In the genomic region with DNA sequence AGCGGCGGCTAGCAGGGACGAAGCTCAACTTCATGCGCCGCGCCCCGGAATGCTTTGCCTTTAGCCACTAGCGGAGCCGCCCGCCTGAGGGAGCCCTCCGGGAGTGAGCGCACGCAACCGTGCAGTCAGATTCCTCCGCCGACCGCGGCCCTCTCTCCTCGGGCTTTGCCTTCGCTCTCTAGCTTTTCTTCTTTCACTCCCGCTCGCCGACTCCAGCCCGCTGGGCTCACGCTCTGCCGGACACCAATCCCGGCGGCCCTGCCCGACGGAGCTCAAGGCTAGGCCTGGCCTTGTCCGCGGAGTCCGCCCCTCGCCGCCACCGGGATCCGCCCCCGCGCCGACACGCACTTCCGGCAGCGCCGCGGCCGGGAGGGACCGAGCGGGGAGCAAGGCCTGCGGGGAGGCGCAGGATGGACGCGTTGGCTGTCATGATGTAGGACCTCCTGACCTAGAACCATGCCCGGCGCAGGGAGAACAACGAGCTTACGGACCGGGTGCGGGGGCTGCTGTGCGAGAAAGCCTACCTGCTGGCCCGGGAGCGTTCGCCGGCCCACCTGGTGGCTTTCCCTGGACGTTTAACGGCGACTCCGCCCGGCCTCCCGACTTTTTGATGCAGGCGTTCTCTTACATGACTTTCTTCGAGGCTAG, we compare ENCODE assay signal across 1 cellular context.
A peak's percentile ranks its signal among the peaks of the same experiment; 100 is the strongest.
TF ChIP-seq lines count a peak whose summit lies in the region.

No MANE protein-coding gene starts in this region.

TF ChIP-seq in K562, 482 proteins besides CTCF, POLR2A, EP300 and RAD21 (continued from another document):
- TF ChIP-seq NCOA1 (IDR thresholded peaks at IDR 0.05; ENCODE audit: low read depth) (peak; percentile 96), CREB1 (IDR thresholded peaks at IDR 0.05) (peak; percentile 96), CREB1 (CRISPR knock-in tag; IDR thresholded peaks at IDR 0.05) (peak; percentile 97), ZNF24 (IDR thresholded peaks at IDR 0.05) (no peak; the same call in 1 of the 2 replicates), PML (IDR thresholded peaks at IDR 0.05; ENCODE audit: low read length) (peak; percentile 55), THAP12 (CRISPR knock-in tag; IDR thresholded peaks at IDR 0.05) (peak; percentile 52; the same call in 1 of the 2 replicates), EGR1 (conservative IDR thresholded peaks at IDR 0.05) (peak; percentile 98), PHF20 (IDR thresholded peaks at IDR 0.05; ENCODE audit: partially characterized antibody) (peak; percentile 98), ELF1 (tag; IDR thresholded peaks at IDR 0.05) (peak; percentile 61; the same call in 1 of the 2 replicates), MBD2 (IDR thresholded peaks at IDR 0.05; ENCODE audit: borderline replicate concordance, low read depth) (no peak; the same call in none of the 2 replicates), SMAD4 (CRISPR knock-in tag; conservative IDR thresholded peaks at IDR 0.05) (peak; percentile 75), REST (CRISPR knock-in tag; IDR thresholded peaks at IDR 0.05; ENCODE audit: low read depth) (peak; percentile 63; the same call in 1 of the 2 replicates), ZC3H11A (IDR thresholded peaks at IDR 0.05; ENCODE audit: low read depth, low read length) (peak; percentile 66; the same call in 1 of the 2 replicates), AFF1 (IDR thresholded peaks at IDR 0.05; ENCODE audit: low read depth in 1 of 2, partially characterized antibody in 2 of 2) (peak in 1 of 2 experiments; percentile 27), SP1 (CRISPR knock-in tag; IDR thresholded peaks at IDR 0.05) (peak; percentile 86), ZNF134 (CRISPR knock-in tag; conservative IDR thresholded peaks at IDR 0.05) (no peak), CHD2 (IDR thresholded peaks at IDR 0.05; ENCODE audit: low read depth, low read length) (peak; percentile 65), MEIS2 (IDR thresholded peaks at IDR 0.05; ENCODE audit: partially characterized antibody) (peak; percentile 32), DLX4 (CRISPR knock-in tag; IDR thresholded peaks at IDR 0.05) (no peak)
